Comparison of ENCODE assay signal across 10 cellular contexts in the genomic region with DNA sequence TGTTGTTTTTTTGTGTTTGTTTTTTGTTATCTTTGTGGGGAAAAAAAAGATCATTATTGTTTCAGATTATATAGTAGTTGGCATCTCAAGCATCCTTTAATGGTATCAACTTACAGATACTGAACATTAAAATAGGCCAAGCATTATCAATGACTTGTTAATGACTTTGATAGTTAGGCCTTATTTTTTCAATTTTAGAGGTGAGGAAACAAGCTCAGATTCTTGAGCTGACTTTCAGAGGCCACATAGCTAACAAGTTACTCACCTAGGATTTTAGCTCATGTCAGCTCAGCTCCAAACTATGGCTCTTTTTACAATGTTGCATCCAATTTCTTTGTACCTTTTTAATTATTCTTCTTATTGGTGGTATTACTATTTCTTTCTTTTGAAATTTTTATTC. TPM values are rescaled to one million over a fixed set of nuclear protein-coding genes. Genes with fewer than 3 reads are reported as not detected.
DNase-seq lines count a peak whose midpoint lies in the region; ATAC-seq, FAIRE-seq and TF ChIP-seq lines count a peak whose summit lies in the region.
"Had no signal": no experiment of that assay in that cellular context is flagged by ENCODE, and none has a peak within 500 bp of the region (broad histone marks: within the 10 kb centered on the region; RNA-seq: fewer than 3 reads in every experiment).

No MANE protein-coding gene starts in this region.

- H3K9me2 ChIP-seq in HCT116 (ENCODE audit: insufficient read depth) = no peaks in the 10 kb centered on the region

- no peaks in the 10 kb centered on the region for H3K36me3 ChIP-seq in HCT116 (ENCODE audit: control insufficient read depth in 1 of 2, insufficient read depth in 2 of 2, low read length in 2 of 2)

- peaks cover 6% of the 10 kb centered on the region for H3K36me3 Mint-ChIP-seq in activated T-helper 1 cell treated with anti-CD3 and anti-CD28 coated beads, Interleukin-12 subunit alpha, Interleukin-12 subunit beta, Interleukin-2, Interleukin-4 antibody, amounts not matched to agents 30 ng/mL and 10 ng/mL and 1 ng/mL, durations not matched to agents 14 hours and 24 hours and 36 hours (ENCODE audit: low read depth)

- no peak for FAIRE-seq in urothelium cell line (lab: Jason Lieb, UNC)

- RAD21 ChIA-PET in HCT116 (lab: Charles Lee; ENCODE audit: low non-redundant PET in 1 of 2, low total read pairs in 2 of 2, uncharacterized antibody in 2 of 2, unreplicated experiment in 2 of 2) = no interaction called here

- TF ChIP-seq RAD21 in HCT116 (IDR thresholded peaks at IDR 0.05; ENCODE audit: low read depth) = no peak

- H3K4me3 ChIP-seq in HCT116 (replicated peaks in 1 of 2; ENCODE audit: low read depth in 1 of 2, low read length in 2 of 2) = no peak overlapping the region

- no TSS peak for BruUV-seq in HCT116 (replicated peaks; lab: Mats Ljungman, UMichigan)

- H4K20me1 ChIP-seq in HCT116 (ENCODE audit: insufficient read depth) = no peaks in the 10 kb centered on the region

- POLR2A ChIA-PET in HCT116 (lab: Charles Lee) = no interaction called here

- H3K4me2 ChIP-seq in HCT116 (ENCODE audit: low read length) = peak overlapping the region; percentile 1; the same call in 1 of the 2 replicates

- no peaks in the 10 kb centered on the region for H3K9me3 Mint-ChIP-seq in activated T-helper 1 cell treated with anti-CD3 and anti-CD28 coated beads, Interleukin-12 subunit alpha, Interleukin-12 subunit beta, Interleukin-2, Interleukin-4 antibody, amounts not matched to agents 30 ng/mL and 10 ng/mL and 1 ng/mL, durations not matched to agents 14 hours and 24 hours and 36 hours

- no peaks in the 10 kb centered on the region for H3K9me3 ChIP-seq in HCT116 (ENCODE audit: control insufficient read depth in 1 of 2, insufficient read depth in 1 of 2, low read depth in 1 of 2, low read length in 2 of 2)

- CTCF ChIA-PET in HCT116 (lab: Charles Lee) = interaction anchor here (0.6 kb wide), 2 partner anchors 41 to 241 kb away, joined by 4 read pairs; no protein-coding TSS in a partner anchor

- peaks cover 49% of the 10 kb centered on the region for H3K4me1 Mint-ChIP-seq in activated T-helper 1 cell treated with anti-CD3 and anti-CD28 coated beads, Interleukin-12 subunit alpha, Interleukin-12 subunit beta, Interleukin-2, Interleukin-4 antibody, amounts not matched to agents 30 ng/mL and 10 ng/mL and 1 ng/mL, durations not matched to agents 14 hours and 24 hours and 36 hours (ENCODE audit: low read depth)

- TF ChIP-seq POLR2A in HCT116 (IDR thresholded peaks at IDR 0.05; ENCODE audit: borderline replicate concordance, extremely low read depth, insufficient read depth, insufficient read length) = no peak

- intact Hi-C loops in HCT116 (cut with micrococcal nuclease) (no loop called here), left ventricle myocardium superior (cut with micrococcal nuclease) (no loop called here)
- intact Hi-C loops in activated T-helper 1 cell treated with anti-CD3 and anti-CD28 coated beads, Interleukin-12 subunit alpha, Interleukin-12 subunit beta, Interleukin-2, Interleukin-4 antibody, amounts not matched to agents 30 ng/mL and 10 ng/mL and 1 ng/mL, durations not matched to agents 14 hours and 24 hours and 36 hours (cut with micrococcal nuclease) = loop anchor here (1.0 to 5.0 kb wide), 9 partner anchors 11 to 743 kb away; partner anchors contain the start of genes HNRNPD and THAP9

- no peak overlapping the region for H3K27ac ChIP-seq in HCT116 (ENCODE audit: low read depth, low read length)
- H3K27ac ChIP-seq: dorsolateral prefrontal cortex had no signal

- H3K9ac ChIP-seq in HCT116 (ENCODE audit: low read length) = no peak overlapping the region

- peak; percentile 35 for DNase-seq in ACHN
- no peak for DNase-seq in HCT116 (ENCODE audit: low read depth, low spot score)
- DNase-seq in activated T-helper 1 cell treated with anti-CD3 and anti-CD28 coated beads, Interleukin-12 subunit alpha, Interleukin-12 subunit beta, Interleukin-2, Interleukin-4 antibody, amounts not matched to agents 30 ng/mL and 10 ng/mL and 1 ng/mL, durations not matched to agents 14 hours and 24 hours and 36 hours (ENCODE audit: low spot score) = no peak
- DNase-seq in iris pigment epithelial cell (ENCODE audit: low read depth) = peak; percentile 78
- no peak for DNase-seq in left ventricle myocardium superior
- no peak for DNase-seq in urothelium cell line (ENCODE audit: low spot score)
- no peak for DNase-seq in COLO668 (lab: John Stamatoyannopoulos, UW; ENCODE audit: unreplicated experiment)
- DNase-seq: activated CD4-positive, CD25-positive, alpha-beta regulatory T cell treated with anti-CD3 and anti-CD28 coated beads, Interleukin-2, amount 50 U/mL, for 72 hours; dorsolateral prefrontal cortex had no signal

- peak overlapping the region; percentile 87 for H3K4me3 Mint-ChIP-seq in activated T-helper 1 cell treated with anti-CD3 and anti-CD28 coated beads, Interleukin-12 subunit alpha, Interleukin-12 subunit beta, Interleukin-2, Interleukin-4 antibody, amounts not matched to agents 30 ng/mL and 10 ng/mL and 1 ng/mL, durations not matched to agents 14 hours and 24 hours and 36 hours

- in situ Hi-C loops in ACHN (cut with HindIII; ENCODE audit: low pct_ligation_motif_present, low pct_unique_long_range_greater_than_20kb, low sequenced_read_pairs) = no loop called here

- no peak for TF ChIP-seq CTCF in HCT116 (IDR thresholded peaks at IDR 0.05 in 2 of 3, conservative IDR thresholded peaks at IDR 0.05 in 1 of 3; ENCODE audit: borderline replicate concordance in 1 of 3, insufficient read depth in 1 of 3, low read depth in 2 of 3, low read length in 2 of 3)

- H3K27me3 Mint-ChIP-seq in activated T-helper 1 cell treated with anti-CD3 and anti-CD28 coated beads, Interleukin-12 subunit alpha, Interleukin-12 subunit beta, Interleukin-2, Interleukin-4 antibody, amounts not matched to agents 30 ng/mL and 10 ng/mL and 1 ng/mL, durations not matched to agents 14 hours and 24 hours and 36 hours (ENCODE audit: insufficient read depth) = peaks cover 2% of the 10 kb centered on the region

- H3K27ac Mint-ChIP-seq in activated T-helper 1 cell treated with anti-CD3 and anti-CD28 coated beads, Interleukin-12 subunit alpha, Interleukin-12 subunit beta, Interleukin-2, Interleukin-4 antibody, amounts not matched to agents 30 ng/mL and 10 ng/mL and 1 ng/mL, durations not matched to agents 14 hours and 24 hours and 36 hours = peak overlapping the region; percentile 77

- no peaks in the 10 kb centered on the region for H3K27me3 ChIP-seq in HCT116 (ENCODE audit: insufficient read depth, low read length)

- peak overlapping the region; percentile 53 for H2AFZ ChIP-seq in HCT116 (ENCODE audit: low read depth, low read length, poor library complexity, severe bottlenecking)

- H3K79me2 ChIP-seq in HCT116 (ENCODE audit: insufficient read depth, low read length) = no peaks in the 10 kb centered on the region

- ATAC-seq in HCT116 (no peak), left ventricle myocardium superior (no peak), GM18520 (IDR thresholded peaks at IDR 0.05; ENCODE audit: unreplicated experiment) (no peak)

- peaks cover 7 to 21% of the 10 kb centered on the region in 2 experiments; a peak in 3 of 4 replicates for H3K4me1 ChIP-seq in HCT116 (ENCODE audit: control insufficient read depth in 1 of 2, insufficient read depth in 2 of 2, low read length in 2 of 2)

TF ChIP-seq in HCT116, 20 proteins besides CTCF, POLR2A, EP300 and RAD21 (continues in another document):
- TF ChIP-seq TCF7L2 (IDR thresholded peaks at IDR 0.05; ENCODE audit: borderline replicate concordance, extremely low read depth, insufficient read depth, insufficient read length) = no peak
- TF ChIP-seq JUND (IDR thresholded peaks at IDR 0.05) = no peak
- TF ChIP-seq REST (IDR thresholded peaks at IDR 0.05; ENCODE audit: low read depth) = no peak
- no peak for TF ChIP-seq ZNF274 (IDR thresholded peaks at IDR 0.05; ENCODE audit: low read depth, low read length)
- TF ChIP-seq EZH2 (IDR thresholded peaks at IDR 0.05) = no peak
- TF ChIP-seq, protein P1, sequence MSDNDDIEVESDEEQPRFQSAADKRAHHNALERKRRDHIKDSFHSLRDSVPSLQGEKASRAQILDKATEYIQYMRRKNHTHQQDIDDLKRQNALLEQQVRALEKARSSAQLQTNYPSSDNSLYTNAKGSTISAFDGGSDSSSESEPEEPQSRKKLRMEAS (IDR thresholded peaks at IDR 0.05) = no peak
- TF ChIP-seq ELF1 (IDR thresholded peaks at IDR 0.05; ENCODE audit: borderline replicate concordance, low read depth) = no peak
- no peak for TF ChIP-seq EGR1 (IDR thresholded peaks at IDR 0.05; ENCODE audit: low read depth)
- TF ChIP-seq SP1 (IDR thresholded peaks at IDR 0.05; ENCODE audit: low read depth) = no peak
- no peak for TF ChIP-seq SRF (IDR thresholded peaks at IDR 0.05; ENCODE audit: low read depth)
- no peak for TF ChIP-seq POLR2AphosphoS5 (IDR thresholded peaks at IDR 0.05; ENCODE audit: low read depth, low read length)

RNA-seq across cellular contexts. Expression of gene PLAC8, which starts 0.5 kb away (rescaled TPM):
- total RNA-seq in HCT116 (2021; ENCODE audit: unreplicated experiment) = 0.61 TPM
- polyA plus RNA-seq in HCT116 (2012) = 0.17 and 0.57 TPM in 2 replicates
- 35.5 and 41.9 TPM in 2 replicates for total RNA-seq in activated T-helper 1 cell treated with anti-CD3 and anti-CD28 coated beads, Interleukin-12 subunit alpha, Interleukin-12 subunit beta, Interleukin-2, Interleukin-4 antibody, amounts not matched to agents 30 ng/mL and 10 ng/mL and 1 ng/mL, durations not matched to agents 14 hours and 24 hours and 36 hours
- total RNA-seq in left ventricle myocardium superior = 1.1 TPM

Comparison
In these comparisons a context has a peak if more than half of its experiments do, and no peak if none do; other contexts are left out.
1. DNase-seq: peak in ACHN (single experiment) and iris pigment epithelial cell (single experiment); none in HCT116 (single experiment), activated T-helper 1 cell treated with anti-CD3 and anti-CD28 coated beads, Interleukin-12 subunit alpha, Interleukin-12 subunit beta, Interleukin-2, Interleukin-4 antibody, amounts not matched to agents 30 ng/mL and 10 ng/mL and 1 ng/mL, durations not matched to agents 14 hours and 24 hours and 36 hours (single experiment), left ventricle myocardium superior (single experiment), urothelium cell line (single experiment) and COLO668 (single experiment).
2. RNA of gene PLAC8, which starts 0.5 kb away (total RNA-seq): 35.5 to 41.9 TPM in activated T-helper 1 cell treated with anti-CD3 and anti-CD28 coated beads, Interleukin-12 subunit alpha, Interleukin-12 subunit beta, Interleukin-2, Interleukin-4 antibody, amounts not matched to agents 30 ng/mL and 10 ng/mL and 1 ng/mL, durations not matched to agents 14 hours and 24 hours and 36 hours; 1.1 TPM in left ventricle myocardium superior (single experiment) and 0.61 TPM in HCT116 (single experiment); every median in the first group is over 10 times any median in the second.